Comparison of ENCODE assay signal across 1 cellular context in genomic region chr12:132144115-132145071, GRCh38.
TF ChIP-seq lines count a peak whose summit lies in the region.

Gene DDX51, minus strand, starts transcription at chr12:132144319. Its CDS starts 23 bp downstream, at chr12:132144296.
Gene NOC4L, plus strand, starts transcription at chr12:132144457. Its CDS starts 32 bp downstream, at chr12:132144489.

TF ChIP-seq in K562, 482 proteins besides CTCF, POLR2A, EP300 and RAD21 (continued from another document and continues in another):
- TF ChIP-seq, protein P1, sequence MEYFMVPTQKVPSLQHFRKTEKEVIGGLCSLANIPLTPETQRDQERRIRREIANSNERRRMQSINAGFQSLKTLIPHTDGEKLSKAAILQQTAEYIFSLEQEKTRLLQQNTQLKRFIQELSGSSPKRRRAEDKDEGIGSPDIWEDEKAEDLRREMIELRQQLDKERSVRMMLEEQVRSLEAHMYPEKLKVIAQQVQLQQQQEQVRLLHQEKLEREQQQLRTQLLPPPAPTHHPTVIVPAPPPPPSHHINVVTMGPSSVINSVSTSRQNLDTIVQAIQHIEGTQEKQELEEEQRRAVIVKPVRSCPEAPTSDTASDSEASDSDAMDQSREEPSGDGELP (CRISPR knock-in tag; IDR thresholded peaks at IDR 0.05; ENCODE audit: borderline replicate concordance): peak; percentile 94
- no peak for TF ChIP-seq RNF219 (CRISPR knock-in tag; IDR thresholded peaks at IDR 0.05)
- TF ChIP-seq POU5F1 (IDR thresholded peaks at IDR 0.05; ENCODE audit: borderline replicate concordance, low read depth, low read length, partially characterized antibody): peak; percentile 56
- no peak for TF ChIP-seq SNIP1 (IDR thresholded peaks at IDR 0.05; ENCODE audit: low read depth)
- TF ChIP-seq, protein P2, sequence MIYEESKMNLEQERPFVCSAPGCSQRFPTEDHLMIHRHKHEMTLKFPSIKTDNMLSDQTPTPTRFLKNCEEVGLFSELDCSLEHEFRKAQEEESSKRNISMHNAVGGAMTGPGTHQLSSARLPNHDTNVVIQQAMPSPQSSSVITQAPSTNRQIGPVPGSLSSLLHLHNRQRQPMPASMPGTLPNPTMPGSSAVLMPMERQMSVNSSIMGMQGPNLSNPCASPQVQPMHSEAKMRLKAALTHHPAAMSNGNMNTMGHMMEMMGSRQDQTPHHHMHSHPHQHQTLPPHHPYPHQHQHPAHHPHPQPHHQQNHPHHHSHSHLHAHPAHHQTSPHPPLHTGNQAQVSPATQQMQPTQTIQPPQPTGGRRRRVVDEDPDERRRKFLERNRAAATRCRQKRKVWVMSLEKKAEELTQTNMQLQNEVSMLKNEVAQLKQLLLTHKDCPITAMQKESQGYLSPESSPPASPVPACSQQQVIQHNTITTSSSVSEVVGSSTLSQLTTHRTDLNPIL (CRISPR knock-in tag; IDR thresholded peaks at IDR 0.05): no peak
- TF ChIP-seq, protein P3, sequence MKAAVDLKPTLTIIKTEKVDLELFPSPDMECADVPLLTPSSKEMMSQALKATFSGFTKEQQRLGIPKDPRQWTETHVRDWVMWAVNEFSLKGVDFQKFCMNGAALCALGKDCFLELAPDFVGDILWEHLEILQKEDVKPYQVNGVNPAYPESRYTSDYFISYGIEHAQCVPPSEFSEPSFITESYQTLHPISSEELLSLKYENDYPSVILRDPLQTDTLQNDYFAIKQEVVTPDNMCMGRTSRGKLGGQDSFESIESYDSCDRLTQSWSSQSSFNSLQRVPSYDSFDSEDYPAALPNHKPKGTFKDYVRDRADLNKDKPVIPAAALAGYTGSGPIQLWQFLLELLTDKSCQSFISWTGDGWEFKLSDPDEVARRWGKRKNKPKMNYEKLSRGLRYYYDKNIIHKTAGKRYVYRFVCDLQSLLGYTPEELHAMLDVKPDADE (conservative IDR thresholded peaks at IDR 0.05; ENCODE audit: control insufficient read depth, low read depth, low read length): peak; percentile 96
- TF ChIP-seq, protein P4, sequence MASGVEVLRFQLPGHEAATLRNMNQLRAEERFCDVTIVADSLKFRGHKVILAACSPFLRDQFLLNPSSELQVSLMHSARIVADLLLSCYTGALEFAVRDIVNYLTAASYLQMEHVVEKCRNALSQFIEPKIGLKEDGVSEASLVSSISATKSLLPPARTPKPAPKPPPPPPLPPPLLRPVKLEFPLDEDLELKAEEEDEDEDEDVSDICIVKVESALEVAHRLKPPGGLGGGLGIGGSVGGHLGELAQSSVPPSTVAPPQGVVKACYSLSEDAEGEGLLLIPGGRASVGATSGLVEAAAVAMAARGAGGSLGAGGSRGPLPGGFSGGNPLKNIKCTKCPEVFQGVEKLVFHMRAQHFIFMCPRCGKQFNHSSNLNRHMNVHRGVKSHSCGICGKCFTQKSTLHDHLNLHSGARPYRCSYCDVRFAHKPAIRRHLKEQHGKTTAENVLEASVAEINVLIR (CRISPR knock-in tag; IDR thresholded peaks at IDR 0.05): peak; percentile 100
- no peak for TF ChIP-seq ZNF518B (CRISPR knock-in tag; IDR thresholded peaks at IDR 0.05)
- TF ChIP-seq GABPA (tag; conservative IDR thresholded peaks at IDR 0.05; ENCODE audit: low read depth): peak; percentile 54
- no peak for TF ChIP-seq ZNF717 (CRISPR knock-in tag; IDR thresholded peaks at IDR 0.05)
- TF ChIP-seq, protein P5, sequence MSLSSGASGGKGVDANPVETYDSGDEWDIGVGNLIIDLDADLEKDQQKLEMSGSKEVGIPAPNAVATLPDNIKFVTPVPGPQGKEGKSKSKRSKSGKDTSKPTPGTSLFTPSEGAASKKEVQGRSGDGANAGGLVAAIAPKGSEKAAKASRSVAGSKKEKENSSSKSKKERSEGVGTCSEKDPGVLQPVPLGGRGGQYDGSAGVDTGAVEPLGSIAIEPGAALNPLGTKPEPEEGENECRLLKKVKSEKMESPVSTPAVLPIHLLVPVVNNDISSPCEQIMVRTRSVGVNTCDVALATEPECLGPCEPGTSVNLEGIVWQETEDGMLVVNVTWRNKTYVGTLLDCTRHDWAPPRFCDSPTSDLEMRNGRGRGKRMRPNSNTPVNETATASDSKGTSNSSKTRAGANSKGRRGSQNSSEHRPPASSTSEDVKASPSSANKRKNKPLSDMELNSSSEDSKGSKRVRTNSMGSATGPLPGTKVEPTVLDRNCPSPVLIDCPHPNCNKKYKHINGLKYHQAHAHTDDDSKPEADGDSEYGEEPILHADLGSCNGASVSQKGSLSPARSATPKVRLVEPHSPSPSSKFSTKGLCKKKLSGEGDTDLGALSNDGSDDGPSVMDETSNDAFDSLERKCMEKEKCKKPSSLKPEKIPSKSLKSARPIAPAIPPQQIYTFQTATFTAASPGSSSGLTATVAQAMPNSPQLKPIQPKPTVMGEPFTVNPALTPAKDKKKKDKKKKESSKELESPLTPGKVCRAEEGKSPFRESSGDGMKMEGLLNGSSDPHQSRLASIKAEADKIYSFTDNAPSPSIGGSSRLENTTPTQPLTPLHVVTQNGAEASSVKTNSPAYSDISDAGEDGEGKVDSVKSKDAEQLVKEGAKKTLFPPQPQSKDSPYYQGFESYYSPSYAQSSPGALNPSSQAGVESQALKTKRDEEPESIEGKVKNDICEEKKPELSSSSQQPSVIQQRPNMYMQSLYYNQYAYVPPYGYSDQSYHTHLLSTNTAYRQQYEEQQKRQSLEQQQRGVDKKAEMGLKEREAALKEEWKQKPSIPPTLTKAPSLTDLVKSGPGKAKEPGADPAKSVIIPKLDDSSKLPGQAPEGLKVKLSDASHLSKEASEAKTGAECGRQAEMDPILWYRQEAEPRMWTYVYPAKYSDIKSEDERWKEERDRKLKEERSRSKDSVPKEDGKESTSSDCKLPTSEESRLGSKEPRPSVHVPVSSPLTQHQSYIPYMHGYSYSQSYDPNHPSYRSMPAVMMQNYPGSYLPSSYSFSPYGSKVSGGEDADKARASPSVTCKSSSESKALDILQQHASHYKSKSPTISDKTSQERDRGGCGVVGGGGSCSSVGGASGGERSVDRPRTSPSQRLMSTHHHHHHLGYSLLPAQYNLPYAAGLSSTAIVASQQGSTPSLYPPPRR (CRISPR knock-in tag; IDR thresholded peaks at IDR 0.05; ENCODE audit: borderline replicate concordance): no peak
- TF ChIP-seq HDAC8 (tag; IDR thresholded peaks at IDR 0.05): no peak
- TF ChIP-seq NCOR1 (IDR thresholded peaks at IDR 0.05): peak; percentile 37; the same call in 1 of the 2 replicates
- TF ChIP-seq CAMTA2 (CRISPR knock-in tag; conservative IDR thresholded peaks at IDR 0.05): no peak
- peak; percentile 68 for TF ChIP-seq PML (IDR thresholded peaks at IDR 0.05; ENCODE audit: low read length)
- TF ChIP-seq POLR2H (tag; IDR thresholded peaks at IDR 0.05; ENCODE audit: low read depth): no peak
- 0 out of 2 replicates have a peak, but pooled peaks have one; percentile 27 for TF ChIP-seq TCF7 (IDR thresholded peaks at IDR 0.05; ENCODE audit: borderline replicate concordance)
- TF ChIP-seq, protein P6, sequence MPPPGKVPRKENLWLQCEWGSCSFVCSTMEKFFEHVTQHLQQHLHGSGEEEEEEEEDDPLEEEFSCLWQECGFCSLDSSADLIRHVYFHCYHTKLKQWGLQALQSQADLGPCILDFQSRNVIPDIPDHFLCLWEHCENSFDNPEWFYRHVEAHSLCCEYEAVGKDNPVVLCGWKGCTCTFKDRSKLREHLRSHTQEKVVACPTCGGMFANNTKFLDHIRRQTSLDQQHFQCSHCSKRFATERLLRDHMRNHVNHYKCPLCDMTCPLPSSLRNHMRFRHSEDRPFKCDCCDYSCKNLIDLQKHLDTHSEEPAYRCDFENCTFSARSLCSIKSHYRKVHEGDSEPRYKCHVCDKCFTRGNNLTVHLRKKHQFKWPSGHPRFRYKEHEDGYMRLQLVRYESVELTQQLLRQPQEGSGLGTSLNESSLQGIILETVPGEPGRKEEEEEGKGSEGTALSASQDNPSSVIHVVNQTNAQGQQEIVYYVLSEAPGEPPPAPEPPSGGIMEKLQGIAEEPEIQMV (tag; conservative IDR thresholded peaks at IDR 0.05; ENCODE audit: low read depth): no peak
- no peak for TF ChIP-seq FOXA3 (CRISPR knock-in tag; conservative IDR thresholded peaks at IDR 0.05 in 1 of 2, IDR thresholded peaks at IDR 0.05 in 1 of 2)
- TF ChIP-seq SAFB2 (IDR thresholded peaks at IDR 0.05; ENCODE audit: borderline replicate concordance, low read depth, low read length, severe bottlenecking): no peak
- TF ChIP-seq GTF2F1 (IDR thresholded peaks at IDR 0.05; ENCODE audit: low read depth, low read length): peak; percentile 78; the same call in 1 of the 2 replicates
- no peak for TF ChIP-seq MTF1 (CRISPR knock-in tag; IDR thresholded peaks at IDR 0.05; ENCODE audit: borderline replicate concordance)
- no peak for TF ChIP-seq WHSC1 (IDR thresholded peaks at IDR 0.05; ENCODE audit: low read length)
- TF ChIP-seq ZKSCAN1 (IDR thresholded peaks at IDR 0.05; ENCODE audit: low read depth, low read length): peak; percentile 89
